In the genomic region with DNA sequence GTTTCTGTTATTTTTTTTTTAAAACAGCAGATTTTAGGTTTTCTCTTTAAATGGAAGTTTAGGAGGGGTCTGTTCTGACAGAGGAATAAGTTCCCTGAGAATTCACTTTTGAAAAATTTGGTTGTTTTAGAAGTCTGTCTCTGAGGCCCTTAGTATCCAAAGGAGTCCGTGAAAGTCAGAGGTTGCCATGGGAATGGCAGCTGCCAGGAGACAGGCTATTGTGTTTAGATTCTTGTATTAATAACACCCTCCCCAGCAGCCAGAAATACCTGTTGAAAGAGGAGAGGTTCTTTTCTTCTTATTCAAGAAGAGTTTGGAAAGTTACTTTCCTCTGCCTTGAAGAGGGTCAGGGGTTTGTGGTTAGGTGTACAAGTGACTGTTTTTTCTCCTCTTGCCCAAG, we compare ENCODE assay signal across 33 cellular contexts. TPM values are rescaled to one million over a fixed set of nuclear protein-coding genes. Genes with fewer than 3 reads are reported as not detected.
DNase-seq lines count a peak whose midpoint lies in the region; ATAC-seq lines count a peak whose summit lies in the region.
"Had no signal": no experiment of that assay in that cellular context is flagged by ENCODE, and none has a peak within 500 bp of the region (broad histone marks: within the 10 kb centered on the region; RNA-seq: fewer than 3 reads in every experiment).

No MANE protein-coding gene starts in this region.

- no peaks in the 10 kb centered on the region for H3K9me3 ChIP-seq in skeletal muscle tissue (ENCODE audit: control insufficient read depth in 3 of 3, low read length in 3 of 3)
- H3K9me3 ChIP-seq: gastrocnemius medialis, left lung, neutrophil, prostate gland, testis, uterus had no signal

- H3K9ac ChIP-seq in skeletal muscle tissue (ENCODE audit: low read depth in 1 of 3, low read length in 3 of 3), result no peak overlapping the region

- no peaks in the 10 kb centered on the region for H3K27me3 ChIP-seq in skeletal muscle tissue (ENCODE audit: control insufficient read depth in 3 of 3, insufficient read depth in 3 of 3, low read length in 3 of 3)
- H3K27me3 ChIP-seq: gastrocnemius medialis, left lung, testis, uterus had no signal

- H3K4me1 ChIP-seq in skeletal muscle tissue (ENCODE audit: control insufficient read depth in 3 of 3, insufficient read depth in 3 of 3, low read length in 3 of 3), result peaks cover 23 to 37% (median 29%) of the 10 kb centered on the region in 3 donors
- H3K4me1 ChIP-seq: prostate gland, testis, uterus had no signal

- ATAC-seq in left lobe of liver (no peak), GM21717 (IDR thresholded peaks at IDR 0.05; ENCODE audit: unreplicated experiment) (no peak)
- ATAC-seq: activated T-cell treated with anti-CD3 and anti-CD28 coated beads, Interleukin-2, amount 50 U/mL, for 4 hours; Panc1 had no signal

- H3K4me3 ChIP-seq in skeletal muscle tissue (ENCODE audit: low read length in 3 of 3), result no peak overlapping the region
- H3K4me3 ChIP-seq: gastrocnemius medialis, left lung, prostate gland, testis, uterus had no signal

- peak overlapping the region; percentile 71 for H3K27ac ChIP-seq in skeletal muscle tissue (ENCODE audit: low read depth, low read length)
- H3K27ac ChIP-seq: left lung, neutrophil, prostate gland, testis, WERI-Rb-1 had no signal

- H3K36me3 ChIP-seq in skeletal muscle tissue (ENCODE audit: control insufficient read depth in 3 of 3, insufficient read depth in 3 of 3, low read length in 3 of 3), result no peaks in the 10 kb centered on the region
- H3K36me3 ChIP-seq: gastrocnemius medialis, left lung, neutrophil, prostate gland, uterus, WERI-Rb-1 had no signal

- DNase-seq in NCI-H1092 treated with DMSO at 0.1 percent for 48 hours (lab: John Stamatoyannopoulos, UW), result peak; percentile 12
- no peak for DNase-seq in NCI-H1092 (lab: John Stamatoyannopoulos, UW)
- peak; percentile 49 for DNase-seq in NCI-H1105 treated with DMSO at 0.1 percent for 48 hours (lab: John Stamatoyannopoulos, UW)
- DNase-seq in NCI-H748 treated with DMSO at 0.1 percent for 48 hours (lab: John Stamatoyannopoulos, UW), result peak; percentile 54
- DNase-seq in left lobe of liver (ENCODE audit: low spot score), result no peak
- DNase-seq in stimulated activated CD4-positive, alpha-beta T cell treated with anti-CD3 and anti-CD28 coated beads, Interleukin-4, amount 100 ng/mL, for 4 hours, result no peak
- DNase-seq: activated CD4-positive, alpha-beta T cell treated with anti-CD3 and anti-CD28 coated beads for 48 hours; activated T-cell treated with anti-CD3 and anti-CD28 coated beads, Interleukin-2, amount 50 U/mL, for 4 hours; AML-193; CD4-positive, alpha-beta memory T cell; gastrocnemius medialis; GF-D8; H9; hippocampal formation; immature natural killer cell; IMR-90; left lung; NCI-H226; stimulated activated CD4-positive, alpha-beta T cell treated with anti-CD3 and anti-CD28 coated beads, Interleukin-15, amount 100 ng/mL, for 24 hours; stimulated activated naive CD4-positive, alpha-beta T cell; SW 1271; T1000; testis; uterus; WERI-Rb-1 had no signal

RNA-seq across cellular contexts. Expression of a gene that starts 29.5 kb away (rescaled TPM):
- total RNA-seq in skeletal muscle tissue, result not detected
- total RNA-seq in left lobe of liver, result not detected
- total RNA-seq: activated T-cell treated with anti-CD3 and anti-CD28 coated beads, Interleukin-2, amount 50 U/mL, for 4 hours; CD4-positive, alpha-beta memory T cell; dermis microvascular lymphatic vessel endothelial cell; gastrocnemius medialis; H9; IMR-90; left lung; mesenteric fat pad; myocyte; uterus had no signal

Comparison
In these comparisons a context has a peak if more than half of its experiments do, and no peak if none do; other contexts are left out.
1. DNase-seq: peak in NCI-H1092 treated with DMSO at 0.1 percent for 48 hours (single experiment), NCI-H1105 treated with DMSO at 0.1 percent for 48 hours (single experiment) and NCI-H748 treated with DMSO at 0.1 percent for 48 hours (single experiment); none in NCI-H1092 (single experiment), left lobe of liver (single experiment) and stimulated activated CD4-positive, alpha-beta T cell treated with anti-CD3 and anti-CD28 coated beads, Interleukin-4, amount 100 ng/mL, for 4 hours (0 of 2).